In the genomic region with DNA sequence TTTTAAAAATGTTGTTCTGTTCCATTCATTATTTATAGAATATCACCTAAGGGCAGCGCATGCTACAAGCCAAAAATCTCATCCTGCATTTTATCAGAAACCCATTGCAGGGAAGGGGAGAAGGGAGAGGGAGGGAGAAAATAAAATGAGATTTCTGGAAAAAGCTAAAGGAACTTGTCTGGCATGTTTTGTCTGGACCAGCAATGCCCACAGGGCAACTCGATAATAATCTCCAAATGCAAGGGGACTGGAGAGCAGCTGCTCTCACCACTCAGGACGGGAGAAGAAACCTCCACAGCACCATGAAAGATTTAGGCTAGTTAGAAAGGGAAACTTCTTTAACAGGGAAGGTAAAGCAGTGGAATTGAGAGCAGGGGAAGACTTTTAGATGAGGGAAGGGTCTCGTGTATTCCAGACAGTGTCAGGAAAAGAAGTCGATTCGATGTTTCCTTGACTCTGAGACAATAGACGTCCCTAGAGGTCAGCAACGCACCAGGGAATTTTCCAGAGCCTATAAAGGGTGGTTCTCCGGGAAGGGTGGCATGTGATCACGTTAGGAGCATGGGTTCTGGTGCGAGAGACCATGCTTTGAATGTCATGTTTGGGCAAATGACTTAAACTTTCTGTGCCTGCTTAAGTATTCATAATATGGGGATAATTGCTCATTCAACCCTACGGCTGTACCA, we compare ENCODE assay signal across 1 cellular context.
TF ChIP-seq lines count a peak whose summit lies in the region.

No MANE protein-coding gene starts in this region.

TF ChIP-seq in WTC11, 78 proteins besides CTCF, POLR2A, EP300 and RAD21 (continued from another document):
- TF ChIP-seq GTF2I (CRISPR knock-in tag; conservative IDR thresholded peaks at IDR 0.05) (no peak), ETV6 (CRISPR knock-in tag; IDR thresholded peaks at IDR 0.05) (no peak), NFYB (CRISPR knock-in tag; conservative IDR thresholded peaks at IDR 0.05; ENCODE audit: low read depth) (no peak), NFE2L1 (CRISPR knock-in tag; IDR thresholded peaks at IDR 0.05) (no peak)
- TF ChIP-seq, protein P1, sequence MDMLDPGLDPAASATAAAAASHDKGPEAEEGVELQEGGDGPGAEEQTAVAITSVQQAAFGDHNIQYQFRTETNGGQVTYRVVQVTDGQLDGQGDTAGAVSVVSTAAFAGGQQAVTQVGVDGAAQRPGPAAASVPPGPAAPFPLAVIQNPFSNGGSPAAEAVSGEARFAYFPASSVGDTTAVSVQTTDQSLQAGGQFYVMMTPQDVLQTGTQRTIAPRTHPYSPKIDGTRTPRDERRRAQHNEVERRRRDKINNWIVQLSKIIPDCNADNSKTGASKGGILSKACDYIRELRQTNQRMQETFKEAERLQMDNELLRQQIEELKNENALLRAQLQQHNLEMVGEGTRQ (CRISPR knock-in tag; IDR thresholded peaks at IDR 0.05): no peak
